In genomic region chr9:16681659-16681990, GRCh38 we compare ENCODE assay signal across 14 cellular contexts.
"Had no signal": no experiment of that assay in that cellular context is flagged by ENCODE, and none has a peak within 500 bp of the region (broad histone marks: within the 10 kb centered on the region; RNA-seq: fewer than 3 reads in every experiment).

No MANE protein-coding gene starts in this region.

- H3K9me3 ChIP-seq: mucosa of descending colon, prostate gland had no signal

- H3K27me3 ChIP-seq: brain microvascular endothelial cell had no signal

- DNase-seq: activated CD4-positive, alpha-beta T cell treated with anti-CD3 and anti-CD28 coated beads, Interleukin-2, amount 10 ng/mL, durations not matched to agents 7 days and 5 days; activated CD4-positive, CD25-positive, alpha-beta regulatory T cell; activated naive CD4-positive, alpha-beta T cell treated with anti-CD3 and anti-CD28 coated beads, Interleukin-2, amount 50 U/mL, for 16 hours; brain microvascular endothelial cell; erythroblast; glutamatergic neuron; immature natural killer cell; mucosa of descending colon; naive thymus-derived CD8-positive, alpha-beta T cell; nucleus accumbens; stimulated activated CD4-positive, alpha-beta T cell treated with anti-CD3 and anti-CD28 coated beads, Interleukin-2, amount 100 ng/mL, for 24 hours; stimulated activated naive B cell treated with anti-CD40 and anti-IgM and Interleukin-4, amounts not matched to agents 10 μg/mL and 1 μg/mL and 100 μg/mL, for 72 hours; substantia nigra had no signal

- H3K4me1 ChIP-seq: prostate gland had no signal

- H3K27me3 Mint-ChIP-seq: activated CD4-positive, alpha-beta T cell treated with anti-CD3 and anti-CD28 coated beads, Interleukin-2, amount 10 ng/mL, durations not matched to agents 7 days and 5 days; stimulated activated naive B cell treated with anti-CD40 and anti-IgM and Interleukin-4, amounts not matched to agents 10 μg/mL and 1 μg/mL and 100 μg/mL, for 72 hours had no signal

- ATAC-seq: mucosa of descending colon; naive thymus-derived CD8-positive, alpha-beta T cell; stimulated activated naive B cell treated with anti-CD40 and anti-IgM and Interleukin-4, amounts not matched to agents 10 μg/mL and 1 μg/mL and 100 μg/mL, for 72 hours had no signal

- H3K4me3 ChIP-seq: mucosa of descending colon, prostate gland had no signal

- H3K27ac ChIP-seq: brain microvascular endothelial cell, prostate gland had no signal

- H3K27ac Mint-ChIP-seq: activated CD4-positive, alpha-beta T cell treated with anti-CD3 and anti-CD28 coated beads, Interleukin-2, amount 10 ng/mL, durations not matched to agents 7 days and 5 days; naive thymus-derived CD8-positive, alpha-beta T cell; stimulated activated naive B cell treated with anti-CD40 and anti-IgM and Interleukin-4, amounts not matched to agents 10 μg/mL and 1 μg/mL and 100 μg/mL, for 72 hours had no signal

- H3K4me3 Mint-ChIP-seq: activated CD4-positive, alpha-beta T cell treated with anti-CD3 and anti-CD28 coated beads, Interleukin-2, amount 10 ng/mL, durations not matched to agents 7 days and 5 days; immature natural killer cell; naive thymus-derived CD8-positive, alpha-beta T cell; stimulated activated naive B cell treated with anti-CD40 and anti-IgM and Interleukin-4, amounts not matched to agents 10 μg/mL and 1 μg/mL and 100 μg/mL, for 72 hours had no signal

- H3K9me3 Mint-ChIP-seq: activated CD4-positive, alpha-beta T cell treated with anti-CD3 and anti-CD28 coated beads, Interleukin-2, amount 10 ng/mL, durations not matched to agents 7 days and 5 days; immature natural killer cell had no signal

- H3K36me3 Mint-ChIP-seq: immature natural killer cell; naive thymus-derived CD8-positive, alpha-beta T cell; stimulated activated naive B cell treated with anti-CD40 and anti-IgM and Interleukin-4, amounts not matched to agents 10 μg/mL and 1 μg/mL and 100 μg/mL, for 72 hours had no signal

- H3K36me3 ChIP-seq: brain microvascular endothelial cell, prostate gland had no signal

- H3K4me1 Mint-ChIP-seq: activated CD4-positive, alpha-beta T cell treated with anti-CD3 and anti-CD28 coated beads, Interleukin-2, amount 10 ng/mL, durations not matched to agents 7 days and 5 days; stimulated activated naive B cell treated with anti-CD40 and anti-IgM and Interleukin-4, amounts not matched to agents 10 μg/mL and 1 μg/mL and 100 μg/mL, for 72 hours had no signal
